ENCODE assay signal across 8 cellular contexts in the genomic region with DNA sequence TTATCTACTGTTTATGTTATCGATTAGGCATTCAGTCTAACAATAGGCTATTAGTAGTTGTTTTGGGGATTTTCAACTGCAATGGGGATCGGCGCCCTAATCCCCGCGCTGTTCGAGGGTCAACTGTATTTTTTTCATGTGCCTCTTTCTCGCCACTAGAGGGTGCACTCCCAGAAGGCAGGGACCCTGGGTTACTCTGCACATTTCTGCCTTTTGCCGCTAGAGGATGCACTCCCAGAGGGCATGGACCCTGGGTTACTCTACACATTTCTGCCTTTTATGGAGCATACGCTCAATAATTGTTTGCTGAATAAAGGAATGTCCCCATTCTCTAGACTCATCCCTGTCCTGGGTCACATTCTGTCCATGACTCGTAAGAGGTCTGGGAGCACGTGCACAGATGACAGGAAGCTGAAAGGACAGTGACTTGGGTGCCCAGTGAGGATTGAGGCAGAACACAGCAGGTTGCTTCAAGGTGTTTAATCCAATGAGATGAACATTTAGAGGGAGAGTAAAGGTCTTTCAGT. TPM values are rescaled to one million over a fixed set of nuclear protein-coding genes. Genes with fewer than 3 reads are reported as not detected.
DNase-seq lines count a peak whose midpoint lies in the region; ATAC-seq and TF ChIP-seq lines count a peak whose summit lies in the region.

No MANE protein-coding gene starts in this region.

- peak; percentile 76 for DNase-seq in AG10803 (ENCODE audit: low read depth)
- DNase-seq in GM19238 (ENCODE audit: insufficient read length, low spot score) = peak; percentile 42
- peak; percentile 54 for DNase-seq in NCI-H1105 (lab: John Stamatoyannopoulos, UW)
- DNase-seq in T-helper 1 cell = peak; percentile 35 to 65 (median 49)
- peak; percentile 77 for DNase-seq in adipocyte (ENCODE audit: low read depth)
- DNase-seq in right atrium auricular region (ENCODE audit: low spot score) = peak; percentile 71
- peak; percentile 10 for DNase-seq in smooth muscle cell (lab: John Stamatoyannopoulos, UW; ENCODE audit: unreplicated experiment)

- H3K79me2 ChIP-seq in smooth muscle cell (ENCODE audit: low read depth) = no peaks in the 10 kb centered on the region

- no peak for ATAC-seq in GM21381 (IDR thresholded peaks at IDR 0.05; ENCODE audit: unreplicated experiment)

- 9% methylated on average over 11 of the region's 11 CpGs for WGBS in smooth muscle cell (ENCODE audit: low lambda C conversion rate)

- H3K36me3 ChIP-seq in adipocyte (ENCODE audit: control insufficient read depth, insufficient read depth, low read length, severe bottlenecking) = no peaks in the 10 kb centered on the region
- H3K36me3 ChIP-seq in right atrium auricular region = no peaks in the 10 kb centered on the region
- no peaks in the 10 kb centered on the region for H3K36me3 ChIP-seq in smooth muscle cell (ENCODE audit: low read depth)

- H3K9me3 ChIP-seq in adipocyte (ENCODE audit: control insufficient read depth, low read length) (peaks cover 9% of the 10 kb centered on the region), right atrium auricular region (peaks cover 0 to 12% of the 10 kb centered on the region in 2 donors), smooth muscle cell (replicated peaks; ENCODE audit: low read depth) (no peaks in the 10 kb centered on the region)

- H3K4me3 ChIP-seq in AG10803 (ENCODE audit: low read length) = no peak overlapping the region
- no peak overlapping the region for H3K4me3 ChIP-seq in adipocyte (ENCODE audit: low read length)
- no peak overlapping the region for H3K4me3 ChIP-seq in right atrium auricular region
- no peak overlapping the region for H3K4me3 ChIP-seq in smooth muscle cell

- H3K27me3 ChIP-seq in adipocyte (replicated peaks; ENCODE audit: control insufficient read depth, insufficient read depth, low read length) (no peaks in the 10 kb centered on the region), right atrium auricular region (no peaks in the 10 kb centered on the region), smooth muscle cell (ENCODE audit: low read depth) (no peaks in the 10 kb centered on the region)

- peak overlapping the region; percentile 13 for H2AFZ ChIP-seq in smooth muscle cell (ENCODE audit: low read depth)

- H3F3A ChIP-seq in smooth muscle cell (ENCODE audit: low read depth) = no peaks in the 10 kb centered on the region

- TF ChIP-seq CTCF in AG10803 (conservative IDR thresholded peaks at IDR 0.05; ENCODE audit: low read length) (peak; percentile 100), right atrium auricular region (IDR thresholded peaks at IDR 0.05) (peak; percentile 82 to 89), smooth muscle cell (IDR thresholded peaks at IDR 0.05; ENCODE audit: borderline replicate concordance, insufficient read depth, poor library complexity, severe bottlenecking) (peak; percentile 99)

- H3K4me1 ChIP-seq in adipocyte (ENCODE audit: control insufficient read depth, insufficient read depth, low read length) (no peaks in the 10 kb centered on the region), right atrium auricular region (no peaks in the 10 kb centered on the region), smooth muscle cell (ENCODE audit: low read depth) (no peaks in the 10 kb centered on the region)

- no peak overlapping the region for H3K27ac ChIP-seq in right atrium auricular region
- H3K27ac ChIP-seq in smooth muscle cell (ENCODE audit: low read depth) = no peak overlapping the region

- peak overlapping the region; percentile 79 for H3K4me2 ChIP-seq in smooth muscle cell

- no peaks in the 10 kb centered on the region for H4K20me1 ChIP-seq in smooth muscle cell (ENCODE audit: low read depth)

- H3K9ac ChIP-seq in adipocyte (ENCODE audit: low read length) (peak overlapping the region; percentile 50), smooth muscle cell (ENCODE audit: low read depth) (no peak overlapping the region)

RNA-seq across cellular contexts. Expression of a gene that starts 27.9 kb away (rescaled TPM):
- 1 to 10 TPM; 7.6 to 8.9 TPM for total RNA-seq in right atrium auricular region
- total RNA-seq in smooth muscle cell = 42.9 and 46.5 TPM in 2 replicates
- polyA plus RNA-seq in smooth muscle cell = 36.5 and 50.0 TPM in 2 replicates

RNA-seq across cellular contexts. Expression of a gene that starts 50.9 kb away (rescaled TPM):
- total RNA-seq in right atrium auricular region (not detected), smooth muscle cell (0.13 TPM in 1 of 2 replicates, not detected in the other)
- 0.21 TPM in 1 of 2 replicates, not detected in the other for polyA plus RNA-seq in smooth muscle cell

Comparison
In these comparisons a context has a peak if more than half of its experiments do, and no peak if none do; other contexts are left out.
1. DNase-seq: peak in every context shown above with its lines; median percentile 77 in adipocyte; 76 in AG10803; 71 in right atrium auricular region; 54 in NCI-H1105; 49 in T-helper 1 cell; 42 in GM19238; 10 in smooth muscle cell.